ENCODE assay signal across 11 cellular contexts in the genomic region with DNA sequence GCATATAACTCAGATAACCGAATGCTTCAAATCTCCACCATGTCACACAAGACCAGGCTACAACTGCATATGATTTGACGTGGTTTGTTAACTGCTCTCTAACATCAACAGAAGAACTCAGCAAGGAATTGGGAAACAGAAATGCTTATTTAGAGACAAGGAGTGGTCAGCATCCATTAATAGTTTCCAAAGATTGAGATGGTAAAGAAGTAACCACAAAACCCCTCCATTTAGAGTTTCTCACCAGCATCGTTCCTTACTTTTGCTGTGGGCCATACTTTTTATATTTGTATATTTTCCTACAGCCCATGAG. TPM values are rescaled to one million over a fixed set of nuclear protein-coding genes. Genes with fewer than 3 reads are reported as not detected.
DNase-seq lines count a peak whose midpoint lies in the region; TF ChIP-seq lines count a peak whose summit lies in the region.
"Had no signal": no experiment of that assay in that cellular context is flagged by ENCODE, and none has a peak within 500 bp of the region (broad histone marks: within the 10 kb centered on the region; RNA-seq: fewer than 3 reads in every experiment).

No MANE protein-coding gene starts in this region.

- no peak overlapping the region for H4K8ac ChIP-seq in mesenchymal stem cell (ENCODE audit: low read length)

- no peak overlapping the region for H3K18ac ChIP-seq in mesenchymal stem cell (ENCODE audit: low read depth in 1 of 2, low read length in 2 of 2)

- H3K4me3 ChIP-seq in breast epithelium (no peak overlapping the region), mesenchymal stem cell (ENCODE audit: insufficient read depth in 1 of 2, low read depth in 1 of 2, low read length in 2 of 2) (peak overlapping the region in 1 of 2 experiments; percentile 58), suprapubic skin (no peak overlapping the region)
- H3K4me3 ChIP-seq: ovary had no signal

- TF ChIP-seq CTCF in breast epithelium (IDR thresholded peaks at IDR 0.05) (no peak), suprapubic skin (IDR thresholded peaks at IDR 0.05) (no peak)

- no peaks in the 10 kb centered on the region for H3K27me3 ChIP-seq in breast epithelium
- no peaks in the 10 kb centered on the region for H3K27me3 ChIP-seq in mesenchymal stem cell (ENCODE audit: control insufficient read depth in 1 of 2, insufficient read depth in 1 of 2, low read length in 2 of 2)
- H3K27me3 ChIP-seq in suprapubic skin: no peaks in the 10 kb centered on the region
- H3K27me3 ChIP-seq: ovary had no signal

- H3K14ac ChIP-seq in mesenchymal stem cell (ENCODE audit: low read length in 2 of 2): no peak overlapping the region

- TF ChIP-seq POLR2A in breast epithelium (IDR thresholded peaks at IDR 0.05) (no peak), suprapubic skin (IDR thresholded peaks at IDR 0.05) (no peak)

- no peak overlapping the region for H3K4ac ChIP-seq in mesenchymal stem cell (ENCODE audit: low read depth in 1 of 2, low read length in 2 of 2)

- H2BK15ac ChIP-seq in mesenchymal stem cell (ENCODE audit: low read depth, poor library complexity, severe bottlenecking): no peak overlapping the region

- no peak for TF ChIP-seq EP300 in suprapubic skin (IDR thresholded peaks at IDR 0.05)

- H3K36me3 ChIP-seq in breast epithelium (no peaks in the 10 kb centered on the region), mesenchymal stem cell (ENCODE audit: control insufficient read depth in 1 of 2, insufficient read depth in 2 of 2, low read depth in 1 of 2, low read length in 2 of 2) (no peaks in the 10 kb centered on the region), suprapubic skin (no peaks in the 10 kb centered on the region)
- H3K36me3 ChIP-seq: ovary had no signal

- peak; percentile 44 for DNase-seq in LHCN-M2 (ENCODE audit: low read depth)
- no peak for DNase-seq in breast epithelium (ENCODE audit: low spot score in 2 of 2)
- DNase-seq in mesenchymal stem cell: peak; percentile 88
- DNase-seq in suprapubic skin (ENCODE audit: low spot score in 2 of 2): no peak
- DNase-seq in LoVo (ENCODE audit: low spot score): no peak
- DNase-seq in NK-92 treated with Interleukin-12 subunit alpha and Interleukin-12 subunit beta, amount 100 ng/mL, for 24 hours (lab: John Stamatoyannopoulos, UW): no peak
- no peak for DNase-seq in central memory CD4-positive, alpha-beta T cell
- no peak for DNase-seq in AML-193 (lab: John Stamatoyannopoulos, UW)
- DNase-seq: activated CD4-positive, alpha-beta T cell treated with anti-CD3 and anti-CD28 coated beads for 36 hours; erythroblast had no signal

- H2BK5ac ChIP-seq in mesenchymal stem cell (ENCODE audit: low read depth, low read length, poor library complexity, severe bottlenecking): no peak overlapping the region

- peak overlapping the region; percentile 95 for H3K9ac ChIP-seq in mesenchymal stem cell (ENCODE audit: low read length)

- 33% methylated on average over 1 of the region's 3 CpGs for WGBS in mesenchymal stem cell
- WGBS in suprapubic skin: 42% methylated on average over 3 of the region's 3 CpGs

- no peak overlapping the region for H2BK12ac ChIP-seq in mesenchymal stem cell (ENCODE audit: low read length in 2 of 2)

- H3K9me3 ChIP-seq in breast epithelium: peaks cover 0 to 6% of the 10 kb centered on the region in 2 donors
- no peaks in the 10 kb centered on the region for H3K9me3 ChIP-seq in mesenchymal stem cell (ENCODE audit: control insufficient read depth, low read length)
- no peaks in the 10 kb centered on the region for H3K9me3 ChIP-seq in suprapubic skin
- H3K9me3 ChIP-seq: ovary had no signal

- no peak overlapping the region for H2AFZ ChIP-seq in mesenchymal stem cell (ENCODE audit: low read depth, low read length)

- intact Hi-C loops in breast epithelium (cut with DNase I; ENCODE audit: low total_unique reads): no loop called here

- H2BK120ac ChIP-seq in mesenchymal stem cell (ENCODE audit: low read depth, low read length): no peak overlapping the region

- no peak overlapping the region for H3K23ac ChIP-seq in mesenchymal stem cell (ENCODE audit: low read length in 2 of 2)

- no peak overlapping the region for H3K4me2 ChIP-seq in mesenchymal stem cell (ENCODE audit: low read length, poor library complexity, severe bottlenecking)

- H3K4me1 ChIP-seq in breast epithelium: peaks cover 0 to 4% of the 10 kb centered on the region in 2 donors
- H3K4me1 ChIP-seq in mesenchymal stem cell (ENCODE audit: control insufficient read depth, insufficient read depth, low read depth, low read length): peaks cover 10% of the 10 kb centered on the region
- H3K4me1 ChIP-seq in suprapubic skin: peaks cover 40% of the 10 kb centered on the region

- H4K91ac ChIP-seq in mesenchymal stem cell (ENCODE audit: low read length): no peak overlapping the region

- H2AK5ac ChIP-seq in mesenchymal stem cell (ENCODE audit: low read length, severe bottlenecking): no peak overlapping the region

- H3K79me1 ChIP-seq in mesenchymal stem cell (replicated peaks; ENCODE audit: low read length, poor library complexity, severe bottlenecking): peaks cover 12% of the 10 kb centered on the region

- H3K27ac ChIP-seq in breast epithelium (peak overlapping the region; percentile 76 to 82), mesenchymal stem cell (ENCODE audit: low read length, poor library complexity, severe bottlenecking) (peak overlapping the region; percentile 51), suprapubic skin (peak overlapping the region; percentile 88)

RNA-seq across cellular contexts. Expression of a gene that starts 25.2 kb away (rescaled TPM):
- total RNA-seq in LHCN-M2 (2014; rRNA removed): 55.9 and 66.9 TPM in 2 replicates
- 37.9 TPM for polyA plus RNA-seq in LHCN-M2 (2012)
- 10 to 100 TPM; 34.4 to 73.1 (median 34.7) TPM for total RNA-seq in breast epithelium
- 27.3 TPM for polyA plus RNA-seq in mesenchymal stem cell (2013, experiment 1 of 2)
- 26.8 TPM for polyA plus RNA-seq in mesenchymal stem cell (2013, experiment 2 of 2)
- total RNA-seq in suprapubic skin: 10 to 100 TPM; 12.0 to 22.2 (median 16.6) TPM

Comparison
In these comparisons a context has a peak if more than half of its experiments do, and no peak if none do; other contexts are left out.
1. DNase-seq: peak in LHCN-M2 (single experiment) and mesenchymal stem cell (single experiment); none in breast epithelium (0 of 2), suprapubic skin (0 of 2), LoVo (single experiment), NK-92 treated with Interleukin-12 subunit alpha and Interleukin-12 subunit beta, amount 100 ng/mL, for 24 hours (single experiment), central memory CD4-positive, alpha-beta T cell (single experiment) and AML-193 (0 of 2).
2. Peak in every context shown above with its lines, with median percentiles within 50 percentile points of each other: H3K27ac ChIP-seq.